39 cellular contexts compared by ENCODE assay signal in genomic region chr3:63693351-63693750, GRCh38. TPM values are rescaled to one million over a fixed set of nuclear protein-coding genes. Genes with fewer than 3 reads are reported as not detected.
"Had no signal": no experiment of that assay in that cellular context is flagged by ENCODE, and none has a peak within 500 bp of the region (broad histone marks: within the 10 kb centered on the region; RNA-seq: fewer than 3 reads in every experiment).

No MANE protein-coding gene starts in this region.

- H3K4me3 ChIP-seq: MG63 had no signal

- H3K27ac ChIP-seq: KMS-11 had no signal

- DNase-seq: Karpas-422, Kasumi-1, MG63, MM.1S, MV-4-11, NCI-H1048, NCI-H1092, NCI-H1092 treated with DMSO at 0.1 percent for 48 hours, NCI-H1105, NCI-H1105 treated with DMSO at 0.1 percent for 48 hours, NCI-H1417, NCI-H1417 treated with DMSO at 0.1 percent for 48 hours, NCI-H1436, NCI-H1436 treated with DMSO at 0.1 percent for 48 hours, NCI-H146, NCI-H1694, NCI-H1694 treated with DMSO at 0.1 percent for 48 hours, NCI-H187, NCI-H187 treated with DMSO at 0.1 percent for 48 hours, NCI-H1930, NCI-H2029, NCI-H2029 treated with DMSO at 0.1 percent for 48 hours, NCI-H2081, NCI-H2081 treated with DMSO at 0.1 percent for 48 hours, NCI-H2107, NCI-H2171, NCI-H2171 treated with DMSO at 0.1 percent for 48 hours, NCI-H2227 treated with DMSO at 0.1 percent for 48 hours, NCI-H226, NCI-H345, NCI-H446, NCI-H446 treated with DMSO at 0.1 percent for 48 hours, NCI-H510A, NCI-H510A treated with DMSO at 0.1 percent for 48 hours had no signal

- H3K27me3 ChIP-seq: MG63 had no signal

- H3K36me3 ChIP-seq: MG63 had no signal

RNA-seq across cellular contexts. Expression of gene SNTN, which starts 40.9 kb away (rescaled TPM):
- total RNA-seq: LHCN-M2, M059J, MCF 10A, NCI-H460 had no signal
